8 cellular contexts compared by ENCODE assay signal in genomic region chr17:42536048-42536371, GRCh38. TPM values are rescaled to one million over a fixed set of nuclear protein-coding genes. Genes with fewer than 3 reads are reported as not detected.
DNase-seq lines count a peak whose midpoint lies in the region; ATAC-seq and TF ChIP-seq lines count a peak whose summit lies in the region.

TSS of gene NAGLU (plus strand) at chr17:42536241. CDS start at chr17:42536273, 32 bp downstream.

- H4K20me1 ChIP-seq in SU-DHL-6 (ENCODE audit: low read depth, low read length), result no peaks in the 10 kb centered on the region

- H3K4me2 ChIP-seq in SU-DHL-6 (ENCODE audit: low read depth, low read length, poor library complexity, severe bottlenecking), result peak within 1 kb of the TSS; percentile 98
- H3K4me2 ChIP-seq in parathyroid adenoma (ENCODE audit: low read length), result peak within 1 kb of the TSS; percentile 77

- no peaks in the 10 kb centered on the region for H3K9me3 ChIP-seq in SU-DHL-6 (ENCODE audit: insufficient read depth, low read length)
- no peaks in the 10 kb centered on the region for H3K9me3 ChIP-seq in parathyroid adenoma (ENCODE audit: control insufficient read depth, low read length)
- H3K9me3 ChIP-seq in tibial artery, result no peaks in the 10 kb centered on the region

- H3K9ac ChIP-seq in SU-DHL-6 (ENCODE audit: low read length) (peak within 1 kb of the TSS; percentile 73), parathyroid adenoma (no peak within 1 kb of the TSS)

- peak within 1 kb of the TSS; percentile 72 for H3K4me3 ChIP-seq in SU-DHL-6 (ENCODE audit: insufficient read depth, low read length, poor library complexity, severe bottlenecking)
- H3K4me3 ChIP-seq in parathyroid adenoma (ENCODE audit: low read depth, low read length), result peak within 1 kb of the TSS; percentile 61
- peak within 1 kb of the TSS; percentile 64 for H3K4me3 ChIP-seq in tibial artery

- no peaks in the 10 kb centered on the region for H3K9me2 ChIP-seq in SU-DHL-6 (replicated peaks; ENCODE audit: insufficient read depth, low read length)

- peak; percentile 100 for DNase-seq in GM10266 (ENCODE audit: extremely low spot score)
- peak; percentile 87 for DNase-seq in NCI-H1092 (lab: John Stamatoyannopoulos, UW)
- DNase-seq in activated naive CD8-positive, alpha-beta T cell treated with anti-CD3 and anti-CD28 coated beads, Interleukin-2, amount 10 ng/mL, durations not matched to agents 7 days and 5 days, result peak; percentile 91
- DNase-seq in Right ventricle myocardium inferior (ENCODE audit: missing footprints), result peak; percentile 98
- DNase-seq in tibial artery, result peak; percentile 97 to 99

- ATAC-seq in HG02588 (IDR thresholded peaks at IDR 0.05; ENCODE audit: unreplicated experiment) (peak; percentile 81), Right ventricle myocardium inferior (peak; percentile 90)
- ATAC-seq in activated naive CD8-positive, alpha-beta T cell treated with anti-CD3 and anti-CD28 coated beads, Interleukin-2, amount 10 ng/mL, durations not matched to agents 7 days and 5 days (ENCODE audit: low read depth), result peak; percentile 87

- H3K27me3 ChIP-seq in SU-DHL-6 (ENCODE audit: low read length) (no peaks in the 10 kb centered on the region), parathyroid adenoma (ENCODE audit: control insufficient read depth, insufficient read depth, low read length) (no peaks in the 10 kb centered on the region), tibial artery (no peaks in the 10 kb centered on the region)

- intact Hi-C loops in Right ventricle myocardium inferior (cut with DNase I) (no loop called here), tibial artery (cut with DNase I; ENCODE audit: low total_unique reads) (no loop called here)

- H3K4me3 Mint-ChIP-seq in activated naive CD8-positive, alpha-beta T cell treated with anti-CD3 and anti-CD28 coated beads, Interleukin-2, amount 10 ng/mL, durations not matched to agents 7 days and 5 days, result peak within 1 kb of the TSS; percentile 88

- peak within 1 kb of the TSS; percentile 79 for H3K27ac Mint-ChIP-seq in activated naive CD8-positive, alpha-beta T cell treated with anti-CD3 and anti-CD28 coated beads, Interleukin-2, amount 10 ng/mL, durations not matched to agents 7 days and 5 days

- H3K9me3 Mint-ChIP-seq in activated naive CD8-positive, alpha-beta T cell treated with anti-CD3 and anti-CD28 coated beads, Interleukin-2, amount 10 ng/mL, durations not matched to agents 7 days and 5 days, result no peaks in the 10 kb centered on the region

- H3K27ac ChIP-seq in SU-DHL-6 (ENCODE audit: low read depth, low read length) (peak within 1 kb of the TSS; percentile 64), parathyroid adenoma (peak within 1 kb of the TSS; percentile 79), tibial artery (peak within 1 kb of the TSS; percentile 86 to 92)

- H3K36me3 ChIP-seq in SU-DHL-6 (ENCODE audit: low read length), result no peaks in the 10 kb centered on the region
- H3K36me3 ChIP-seq in parathyroid adenoma (ENCODE audit: control insufficient read depth, insufficient read depth, low read length), result no peaks in the 10 kb centered on the region
- peaks cover 18 to 31% (median 19%) of the 10 kb centered on the region in 3 donors for H3K36me3 ChIP-seq in tibial artery

- H3K4me1 ChIP-seq in parathyroid adenoma (peaks cover 4% of the 10 kb centered on the region), tibial artery (peaks cover 6 to 46% (median 30%) of the 10 kb centered on the region in 4 donors)

- TF ChIP-seq CTCF in GM10266 (IDR thresholded peaks at IDR 0.05; ENCODE audit: control insufficient read depth, insufficient read depth, low read depth, missing control alignments) (no peak), SU-DHL-6 (IDR thresholded peaks at IDR 0.05; ENCODE audit: insufficient read depth, low read length, poor library complexity, severe bottlenecking) (no peak), parathyroid adenoma (IDR thresholded peaks at IDR 0.05) (no peak), tibial artery (IDR thresholded peaks at IDR 0.05) (no peak)

- H3K4me1 Mint-ChIP-seq in activated naive CD8-positive, alpha-beta T cell treated with anti-CD3 and anti-CD28 coated beads, Interleukin-2, amount 10 ng/mL, durations not matched to agents 7 days and 5 days, result peaks cover 37% of the 10 kb centered on the region

- H3K27me3 Mint-ChIP-seq in activated naive CD8-positive, alpha-beta T cell treated with anti-CD3 and anti-CD28 coated beads, Interleukin-2, amount 10 ng/mL, durations not matched to agents 7 days and 5 days, result peaks cover 2% of the 10 kb centered on the region

- H3K36me3 Mint-ChIP-seq in activated naive CD8-positive, alpha-beta T cell treated with anti-CD3 and anti-CD28 coated beads, Interleukin-2, amount 10 ng/mL, durations not matched to agents 7 days and 5 days, result peaks cover 11% of the 10 kb centered on the region

- H3K79me2 ChIP-seq in SU-DHL-6 (ENCODE audit: insufficient read depth, low read length) (peaks cover 7% of the 10 kb centered on the region; the same call in 1 of the 2 replicates), parathyroid adenoma (no peaks in the 10 kb centered on the region)

- POLR2A ChIA-PET in activated naive CD8-positive, alpha-beta T cell treated with anti-CD3 and anti-CD28 coated beads, Interleukin-2, amount 10 ng/mL, durations not matched to agents 7 days and 5 days (lab: Charles Lee), result interaction anchor here (0.8 to 2.8 kb wide), 15 partner anchors 9 to 825 kb away, joined by 3 to 17 read pairs (median 4); partner anchors contain the start of genes DHX58, MLX, PSMC3IP and STAT5A

- H3F3A ChIP-seq in SU-DHL-6 (ENCODE audit: insufficient read depth), result peaks cover 26% of the 10 kb centered on the region

- H2AFZ ChIP-seq in SU-DHL-6 (ENCODE audit: low read depth, low read length, severe bottlenecking) (peak within 1 kb of the TSS; percentile 58), parathyroid adenoma (peak within 1 kb of the TSS; percentile 92)

RNA-seq across cellular contexts. Expression of gene NAGLU, which starts in this region (rescaled TPM):
- total RNA-seq in activated naive CD8-positive, alpha-beta T cell treated with anti-CD3 and anti-CD28 coated beads, Interleukin-2, amount 10 ng/mL, durations not matched to agents 7 days and 5 days, result 10 to 100 TPM; 22.9 to 23.9 TPM
- total RNA-seq in Right ventricle myocardium inferior, result 8.6 TPM

Comparison
In these comparisons a context has a peak if more than half of its experiments do, and no peak if none do; other contexts are left out.
1. Peak in every context shown above with its lines: DNase-seq, ATAC-seq, H3K4me3 ChIP-seq and H3K27ac ChIP-seq.